Comparison of ENCODE assay signal across 8 cellular contexts in the genomic region with DNA sequence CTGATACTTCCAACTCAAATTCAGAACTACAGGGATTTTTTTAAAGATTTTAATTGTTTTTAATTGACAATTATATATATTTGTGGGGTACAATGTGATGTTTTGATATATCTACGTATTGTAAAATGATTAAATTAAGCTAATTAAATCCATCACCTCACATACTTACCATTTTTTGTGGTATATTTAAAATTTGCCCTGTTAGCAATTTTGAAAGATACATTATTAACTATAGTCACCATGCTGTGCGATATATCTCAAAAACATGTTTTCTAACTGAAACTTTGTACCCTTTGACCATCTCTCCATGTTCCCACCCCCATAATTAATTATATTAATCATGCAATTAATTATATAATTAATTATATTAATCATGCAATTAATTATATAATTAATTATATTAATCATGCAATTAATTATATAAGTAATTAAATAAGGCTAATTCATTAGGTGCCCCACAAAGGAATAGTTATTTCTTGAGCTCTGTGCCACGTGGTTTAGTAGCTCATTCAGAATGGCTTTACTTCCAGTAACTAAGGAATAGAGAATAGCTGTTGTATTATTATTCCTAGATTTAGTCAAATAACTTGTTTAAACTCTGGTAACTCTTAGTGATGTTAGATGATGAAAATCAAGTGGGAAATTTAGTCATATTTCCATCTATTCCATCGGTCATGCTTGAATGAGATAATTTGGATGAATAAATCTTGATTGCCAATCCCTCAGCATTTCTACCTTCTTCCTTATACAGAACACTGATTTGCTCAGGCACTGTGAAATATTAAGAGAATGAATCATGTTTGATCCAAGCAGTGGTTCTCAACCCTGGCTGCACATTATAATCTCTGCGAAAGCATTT. TPM values are rescaled to one million over a fixed set of nuclear protein-coding genes. Genes with fewer than 3 reads are reported as not detected.
A peak's percentile ranks its signal among the peaks of the same experiment; 100 is the strongest.
DNase-seq lines count a peak whose midpoint lies in the region; ATAC-seq and TF ChIP-seq lines count a peak whose summit lies in the region.

No MANE protein-coding gene starts in this region.

- no peaks in the 10 kb centered on the region for H3K27me3 ChIP-seq in BLaER1
- no peaks in the 10 kb centered on the region for H3K27me3 ChIP-seq in HUES48 (ENCODE audit: control insufficient read depth, insufficient read depth, low read length)
- no peaks in the 10 kb centered on the region for H3K27me3 ChIP-seq in mesendoderm (ENCODE audit: insufficient read depth, low read length, poor library complexity)

- H3K36me3 Mint-ChIP-seq in MCF 10A (ENCODE audit: insufficient read depth, unreplicated experiment) = no peaks in the 10 kb centered on the region

- H3K56ac ChIP-seq in mesendoderm (ENCODE audit: low read length) = peak overlapping the region; percentile 26

- intact Hi-C loops in MCF 10A (cut with micrococcal nuclease) = loop anchor here (5.0 kb wide), 1 partner anchor 40 kb away; the partner anchor contains the start of gene PHF3

- no peak overlapping the region for H3K18ac ChIP-seq in mesendoderm (ENCODE audit: low read length)

- ATAC-seq in GM19328 (IDR thresholded peaks at IDR 0.05; ENCODE audit: unreplicated experiment) = no peak

- no peak overlapping the region for H2BK120ac ChIP-seq in mesendoderm (ENCODE audit: low read depth, low read length)

- H3K23ac ChIP-seq in mesendoderm (ENCODE audit: low read length) = no peak overlapping the region

- H3K4me1 ChIP-seq in BLaER1 (peaks cover 9% of the 10 kb centered on the region; the same call in 1 of the 2 replicates), HUES48 (ENCODE audit: control insufficient read depth, insufficient read depth, low read length) (peaks cover 10% of the 10 kb centered on the region), mesendoderm (ENCODE audit: control insufficient read depth, low read depth, low read length) (no peaks in the 10 kb centered on the region)

- H2AK5ac ChIP-seq in mesendoderm (ENCODE audit: low read length) = no peak overlapping the region

- no peak overlapping the region for H4K5ac ChIP-seq in mesendoderm (ENCODE audit: low read length)

- H3K27me3 Mint-ChIP-seq in MCF 10A (ENCODE audit: insufficient read depth, unreplicated experiment) = no peaks in the 10 kb centered on the region

- no CpG with 5 or more reads among the region's 5 CpGs for WGBS in mesendoderm (ENCODE audit: extremely low coverage, insufficient coverage, low lambda C conversion rate)

- DNase-seq in MCF 10A (ENCODE audit: unreplicated experiment) = no peak
- no peak for DNase-seq in mesendoderm
- no peak for DNase-seq in HuH-7.5 (ENCODE audit: low spot score)
- DNase-seq in NCI-H345 (lab: John Stamatoyannopoulos, UW) = no peak
- no peak for DNase-seq in KG1 (lab: John Stamatoyannopoulos, UW)

- no peaks in the 10 kb centered on the region for H3K79me2 ChIP-seq in mesendoderm (ENCODE audit: control insufficient read depth, insufficient read depth, low read length)

- H3K4me3 ChIP-seq in BLaER1 (no peak overlapping the region), HUES48 (ENCODE audit: low read depth, low read length) (peak overlapping the region; percentile 69), mesendoderm (ENCODE audit: low read length) (no peak overlapping the region)

- no peak overlapping the region for H4K8ac ChIP-seq in mesendoderm (ENCODE audit: low read depth, low read length)

- H3K9ac ChIP-seq in BLaER1 (no peak overlapping the region), HUES48 (ENCODE audit: low read depth, low read length) (peak overlapping the region; percentile 51; the same call in 1 of the 2 replicates), mesendoderm (ENCODE audit: low read length) (peak overlapping the region; percentile 5)

- H3K27ac ChIP-seq in BLaER1 = no peak overlapping the region
- no peak overlapping the region for H3K27ac ChIP-seq in HUES48 (ENCODE audit: low read depth, low read length)
- H3K27ac ChIP-seq in mesendoderm (ENCODE audit: low read depth, low read length) = no peak overlapping the region

- H3K4me3 Mint-ChIP-seq in MCF 10A (ENCODE audit: unreplicated experiment) = peak overlapping the region; percentile 72

- POLR2A ChIA-PET in MCF 10A (lab: Yijun Ruan, JAX) = interaction anchor here (0.6 to 5.8 kb wide), 18 partner anchors 9 to 248 kb away, joined by 3 to 50 read pairs (median 4); partner anchors contain the start of gene PHF3

- H3K9me3 Mint-ChIP-seq in MCF 10A (ENCODE audit: unreplicated experiment) = no peaks in the 10 kb centered on the region

- BruUV-seq in MCF 10A (replicated peaks; lab: Mats Ljungman, UMichigan) = no TSS peak

- H2BK5ac ChIP-seq in mesendoderm (ENCODE audit: low read length) = no peak overlapping the region

- H3K27ac Mint-ChIP-seq in MCF 10A (ENCODE audit: low read depth, unreplicated experiment) = peak overlapping the region; percentile 4

- CTCF ChIA-PET in MCF 10A (lab: Yijun Ruan, JAX) = interaction anchor here (0.6 to 6.4 kb wide), 36 partner anchors 10 to 245 kb away, joined by 3 to 61 read pairs (median 6); partner anchors contain the start of gene PHF3

- H3K36me3 ChIP-seq in BLaER1 = no peaks in the 10 kb centered on the region
- H3K36me3 ChIP-seq in HUES48 (ENCODE audit: control insufficient read depth, insufficient read depth, low read length) = no peaks in the 10 kb centered on the region
- H3K36me3 ChIP-seq in mesendoderm (ENCODE audit: control insufficient read depth, insufficient read depth, low read length) = no peaks in the 10 kb centered on the region

- H3K4me2 ChIP-seq in BLaER1 (peak overlapping the region; percentile 76; the same call in 1 of the 2 replicates), mesendoderm (ENCODE audit: low read length) (peak overlapping the region; percentile 94)

- no peak overlapping the region for H3K4ac ChIP-seq in mesendoderm (ENCODE audit: low read depth, low read length)

- H3K9me3 ChIP-seq in BLaER1 (no peaks in the 10 kb centered on the region), HUES48 (ENCODE audit: control insufficient read depth, insufficient read depth, low read length) (no peaks in the 10 kb centered on the region)

- no peaks in the 10 kb centered on the region for H4K20me1 ChIP-seq in BLaER1

- H3K4me1 Mint-ChIP-seq in MCF 10A (ENCODE audit: insufficient read depth, unreplicated experiment) = peaks cover 7% of the 10 kb centered on the region

- no peak overlapping the region for H2BK15ac ChIP-seq in mesendoderm (replicated peaks; ENCODE audit: low read depth)

- no peak for TF ChIP-seq CTCF in MCF 10A (IDR thresholded peaks at IDR 0.05; ENCODE audit: unreplicated experiment)

- no peaks in the 10 kb centered on the region for H3K79me1 ChIP-seq in mesendoderm (ENCODE audit: low read length)

RNA-seq across cellular contexts. Expression of gene PTP4A1, which starts 25.1 kb away (rescaled TPM):
- 239 and 382 TPM in 2 replicates for total RNA-seq in MCF 10A (2022)
- polyA plus RNA-seq in mesendoderm (2013, experiment 1 of 2) = 62.5 TPM
- 62.7 TPM for polyA plus RNA-seq in mesendoderm (2013, experiment 2 of 2)

RNA-seq across cellular contexts. Expression of gene PHF3, which starts 38.2 kb away (rescaled TPM):
- total RNA-seq in MCF 10A (2022) = 41.0 and 46.4 TPM in 2 replicates
- polyA plus RNA-seq in mesendoderm (2013, experiment 1 of 2) = 33.4 TPM
- polyA plus RNA-seq in mesendoderm (2013, experiment 2 of 2) = 34.1 TPM
